In the genomic region with DNA sequence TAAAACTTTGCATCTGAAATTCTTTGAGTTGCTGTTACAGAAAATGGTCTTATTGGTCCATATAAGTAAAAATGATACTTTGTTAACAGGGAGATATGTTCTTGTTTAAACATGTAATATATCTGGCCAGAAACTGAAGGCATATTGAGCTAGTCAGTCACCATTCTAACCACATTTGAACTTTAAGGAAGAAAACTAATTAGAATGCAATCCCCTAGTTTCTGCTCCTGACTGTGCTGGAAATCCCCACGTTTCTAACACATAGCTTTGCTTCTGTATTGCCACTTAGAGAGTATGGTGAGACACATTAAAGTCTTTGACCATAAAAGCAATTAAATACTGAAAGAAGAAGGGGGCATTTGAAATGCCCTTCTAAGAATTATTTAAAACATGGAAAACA, we compare ENCODE assay signal across 1 cellular context.
A peak's percentile ranks its signal among the peaks of the same experiment; 100 is the strongest.
TF ChIP-seq lines count a peak whose summit lies in the region.

No MANE protein-coding gene starts in this region.

TF ChIP-seq in GM12878, 131 proteins besides CTCF, POLR2A, EP300 and RAD21 (continued from another document and continues in another):
- TF ChIP-seq, protein P1, sequence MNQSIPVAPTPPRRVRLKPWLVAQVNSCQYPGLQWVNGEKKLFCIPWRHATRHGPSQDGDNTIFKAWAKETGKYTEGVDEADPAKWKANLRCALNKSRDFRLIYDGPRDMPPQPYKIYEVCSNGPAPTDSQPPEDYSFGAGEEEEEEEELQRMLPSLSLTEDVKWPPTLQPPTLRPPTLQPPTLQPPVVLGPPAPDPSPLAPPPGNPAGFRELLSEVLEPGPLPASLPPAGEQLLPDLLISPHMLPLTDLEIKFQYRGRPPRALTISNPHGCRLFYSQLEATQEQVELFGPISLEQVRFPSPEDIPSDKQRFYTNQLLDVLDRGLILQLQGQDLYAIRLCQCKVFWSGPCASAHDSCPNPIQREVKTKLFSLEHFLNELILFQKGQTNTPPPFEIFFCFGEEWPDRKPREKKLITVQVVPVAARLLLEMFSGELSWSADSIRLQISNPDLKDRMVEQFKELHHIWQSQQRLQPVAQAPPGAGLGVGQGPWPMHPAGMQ (IDR thresholded peaks at IDR 0.05; ENCODE audit: borderline replicate concordance): no peak
- 0 out of 2 replicates have a peak, but pooled peaks have one; percentile 40 for TF ChIP-seq IRF4 (IDR thresholded peaks at IDR 0.05; ENCODE audit: low read depth, low read length)
- TF ChIP-seq DPF2 (IDR thresholded peaks at IDR 0.05): peak; percentile 83
- TF ChIP-seq POU2F2 (IDR thresholded peaks at IDR 0.05; ENCODE audit: borderline replicate concordance, low read depth, low read length): peak; percentile 43; the same call in 1 of the 3 replicates
- no peak for TF ChIP-seq CBX5 (IDR thresholded peaks at IDR 0.05; ENCODE audit: low read depth)
- TF ChIP-seq RELA (IDR thresholded peaks at IDR 0.05; ENCODE audit: borderline replicate concordance, partially characterized antibody): peak; percentile 93
- TF ChIP-seq MYB (IDR thresholded peaks at IDR 0.05; ENCODE audit: borderline replicate concordance, low read depth, low read length): no peak
- 0 out of 2 replicates have a peak, but pooled peaks have one; percentile 35 for TF ChIP-seq MEF2A (IDR thresholded peaks at IDR 0.05; ENCODE audit: insufficient read depth, low read depth, low read length)
- TF ChIP-seq GATAD2B (conservative IDR thresholded peaks at IDR 0.05; ENCODE audit: low read depth): no peak
- no peak for TF ChIP-seq ZSCAN29 (IDR thresholded peaks at IDR 0.05)
- TF ChIP-seq ASH2L (IDR thresholded peaks at IDR 0.05; ENCODE audit: borderline replicate concordance, low read depth): no peak
- TF ChIP-seq CREB1 (IDR thresholded peaks at IDR 0.05; ENCODE audit: low read depth): no peak
- 0 out of 2 replicates have a peak, but pooled peaks have one; percentile 13 for TF ChIP-seq CREM (IDR thresholded peaks at IDR 0.05; ENCODE audit: low read depth)
- no peak for TF ChIP-seq NKRF (conservative IDR thresholded peaks at IDR 0.05)
- no peak for TF ChIP-seq TCF7 (IDR thresholded peaks at IDR 0.05; ENCODE audit: borderline replicate concordance)
- TF ChIP-seq ZNF384 (IDR thresholded peaks at IDR 0.05; ENCODE audit: borderline replicate concordance, low read depth, low read length): no peak
- TF ChIP-seq, protein P2, sequence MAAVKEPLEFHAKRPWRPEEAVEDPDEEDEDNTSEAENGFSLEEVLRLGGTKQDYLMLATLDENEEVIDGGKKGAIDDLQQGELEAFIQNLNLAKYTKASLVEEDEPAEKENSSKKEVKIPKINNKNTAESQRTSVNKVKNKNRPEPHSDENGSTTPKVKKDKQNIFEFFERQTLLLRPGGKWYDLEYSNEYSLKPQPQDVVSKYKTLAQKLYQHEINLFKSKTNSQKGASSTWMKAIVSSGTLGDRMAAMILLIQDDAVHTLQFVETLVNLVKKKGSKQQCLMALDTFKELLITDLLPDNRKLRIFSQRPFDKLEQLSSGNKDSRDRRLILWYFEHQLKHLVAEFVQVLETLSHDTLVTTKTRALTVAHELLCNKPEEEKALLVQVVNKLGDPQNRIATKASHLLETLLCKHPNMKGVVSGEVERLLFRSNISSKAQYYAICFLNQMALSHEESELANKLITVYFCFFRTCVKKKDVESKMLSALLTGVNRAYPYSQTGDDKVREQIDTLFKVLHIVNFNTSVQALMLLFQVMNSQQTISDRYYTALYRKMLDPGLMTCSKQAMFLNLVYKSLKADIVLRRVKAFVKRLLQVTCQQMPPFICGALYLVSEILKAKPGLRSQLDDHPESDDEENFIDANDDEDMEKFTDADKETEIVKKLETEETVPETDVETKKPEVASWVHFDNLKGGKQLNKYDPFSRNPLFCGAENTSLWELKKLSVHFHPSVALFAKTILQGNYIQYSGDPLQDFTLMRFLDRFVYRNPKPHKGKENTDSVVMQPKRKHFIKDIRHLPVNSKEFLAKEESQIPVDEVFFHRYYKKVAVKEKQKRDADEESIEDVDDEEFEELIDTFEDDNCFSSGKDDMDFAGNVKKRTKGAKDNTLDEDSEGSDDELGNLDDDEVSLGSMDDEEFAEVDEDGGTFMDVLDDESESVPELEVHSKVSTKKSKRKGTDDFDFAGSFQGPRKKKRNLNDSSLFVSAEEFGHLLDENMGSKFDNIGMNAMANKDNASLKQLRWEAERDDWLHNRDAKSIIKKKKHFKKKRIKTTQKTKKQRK (IDR thresholded peaks at IDR 0.05; ENCODE audit: low read depth, low read length): no peak
- TF ChIP-seq KAT2A (conservative IDR thresholded peaks at IDR 0.05; ENCODE audit: control insufficient read depth, low read depth, low read length): no peak
- no peak for TF ChIP-seq ETV6 (conservative IDR thresholded peaks at IDR 0.05 in 1 of 2, IDR thresholded peaks at IDR 0.05 in 1 of 2; ENCODE audit: borderline replicate concordance in 1 of 2, low read depth in 1 of 2)
- TF ChIP-seq, protein P3, sequence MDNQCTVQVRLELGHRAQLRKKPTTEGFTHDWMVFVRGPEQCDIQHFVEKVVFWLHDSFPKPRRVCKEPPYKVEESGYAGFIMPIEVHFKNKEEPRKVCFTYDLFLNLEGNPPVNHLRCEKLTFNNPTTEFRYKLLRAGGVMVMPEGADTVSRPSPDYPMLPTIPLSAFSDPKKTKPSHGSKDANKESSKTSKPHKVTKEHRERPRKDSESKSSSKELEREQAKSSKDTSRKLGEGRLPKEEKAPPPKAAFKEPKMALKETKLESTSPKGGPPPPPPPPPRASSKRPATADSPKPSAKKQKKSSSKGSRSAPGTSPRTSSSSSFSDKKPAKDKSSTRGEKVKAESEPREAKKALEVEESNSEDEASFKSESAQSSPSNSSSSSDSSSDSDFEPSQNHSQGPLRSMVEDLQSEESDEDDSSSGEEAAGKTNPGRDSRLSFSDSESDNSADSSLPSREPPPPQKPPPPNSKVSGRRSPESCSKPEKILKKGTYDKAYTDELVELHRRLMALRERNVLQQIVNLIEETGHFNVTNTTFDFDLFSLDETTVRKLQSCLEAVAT (IDR thresholded peaks at IDR 0.05): no peak
- no peak for TF ChIP-seq SIN3A (IDR thresholded peaks at IDR 0.05; ENCODE audit: low read depth, low read length)
- peak; percentile 33; the same call in 1 of the 2 replicates for TF ChIP-seq PKNOX1 (IDR thresholded peaks at IDR 0.05)
- no peak for TF ChIP-seq ZNF274 (IDR thresholded peaks at IDR 0.05; ENCODE audit: insufficient read depth, insufficient read length)
- TF ChIP-seq RB1 (IDR thresholded peaks at IDR 0.05; ENCODE audit: borderline replicate concordance): no peak
- TF ChIP-seq HDAC6 (IDR thresholded peaks at IDR 0.05; ENCODE audit: unreplicated experiment): no peak
- TF ChIP-seq IKZF2 (IDR thresholded peaks at IDR 0.05): peak; percentile 86 to 87; a peak in 3 of 4 replicates
- TF ChIP-seq RELB (IDR thresholded peaks at IDR 0.05; ENCODE audit: low read depth): peak; percentile 94
- no peak for TF ChIP-seq RFX5 (IDR thresholded peaks at IDR 0.05; ENCODE audit: low read depth, low read length)
- TF ChIP-seq REST (IDR thresholded peaks at IDR 0.05; ENCODE audit: low read depth, low read length): no peak
- no peak for TF ChIP-seq BRCA1 (IDR thresholded peaks at IDR 0.05; ENCODE audit: low read depth, low read length)
- TF ChIP-seq, protein P4, sequence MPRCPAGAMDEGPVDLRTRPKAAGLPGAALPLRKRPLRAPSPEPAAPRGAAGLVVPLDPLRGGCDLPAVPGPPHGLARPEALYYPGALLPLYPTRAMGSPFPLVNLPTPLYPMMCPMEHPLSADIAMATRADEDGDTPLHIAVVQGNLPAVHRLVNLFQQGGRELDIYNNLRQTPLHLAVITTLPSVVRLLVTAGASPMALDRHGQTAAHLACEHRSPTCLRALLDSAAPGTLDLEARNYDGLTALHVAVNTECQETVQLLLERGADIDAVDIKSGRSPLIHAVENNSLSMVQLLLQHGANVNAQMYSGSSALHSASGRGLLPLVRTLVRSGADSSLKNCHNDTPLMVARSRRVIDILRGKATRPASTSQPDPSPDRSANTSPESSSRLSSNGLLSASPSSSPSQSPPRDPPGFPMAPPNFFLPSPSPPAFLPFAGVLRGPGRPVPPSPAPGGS (IDR thresholded peaks at IDR 0.05; ENCODE audit: borderline replicate concordance, insufficient read depth, low read depth, low read length, poor library complexity, severe bottlenecking): no peak
- no peak for TF ChIP-seq SREBF2 (IDR thresholded peaks at IDR 0.05; ENCODE audit: low read length)
- peak; percentile 74 for TF ChIP-seq NR2F1 (conservative IDR thresholded peaks at IDR 0.05)
- no peak for TF ChIP-seq CHD1 (IDR thresholded peaks at IDR 0.05; ENCODE audit: low read depth, low read length)
- no peak for TF ChIP-seq LARP7 (IDR thresholded peaks at IDR 0.05)
- no peak for TF ChIP-seq STAT1 (conservative IDR thresholded peaks at IDR 0.05)
- TF ChIP-seq HDGF (IDR thresholded peaks at IDR 0.05): no peak
- TF ChIP-seq TCF12 (IDR thresholded peaks at IDR 0.05; ENCODE audit: low read depth, low read length): no peak
- TF ChIP-seq E4F1 (IDR thresholded peaks at IDR 0.05; ENCODE audit: borderline replicate concordance, partially characterized antibody): no peak
- TF ChIP-seq SREBF1 (IDR thresholded peaks at IDR 0.05; ENCODE audit: low read length): no peak
- no peak for TF ChIP-seq SIX5 (IDR thresholded peaks at IDR 0.05; ENCODE audit: low read depth, low read length, severe bottlenecking)
- no peak; the same call in 1 of the 2 replicates for TF ChIP-seq ZNF217 (IDR thresholded peaks at IDR 0.05)
- TF ChIP-seq RUNX3 (IDR thresholded peaks at IDR 0.05; ENCODE audit: low read length): peak; percentile 90
